In genomic region chrX:151176351-151176750, GRCh38 we compare ENCODE assay signal across 21 cellular contexts. TPM values are rescaled to one million over a fixed set of nuclear protein-coding genes. Genes with fewer than 3 reads are reported as not detected.
DNase-seq lines count a peak whose midpoint lies in the region; ATAC-seq and TF ChIP-seq lines count a peak whose summit lies in the region.
"Had no signal": no experiment of that assay in that cellular context is flagged by ENCODE, and none has a peak within 500 bp of the region (broad histone marks: within the 10 kb centered on the region; RNA-seq: fewer than 3 reads in every experiment).

Gene GPR50 (plus strand): TSS chrX:151176584. CDS start chrX:151176722, 138 bp downstream.

- no peak for ATAC-seq in stimulated activated naive CD8-positive, alpha-beta T cell treated with anti-CD3 and anti-CD28 coated beads, Interleukin-15, Interleukin-2, amounts not matched to agents 100 U/mL and 50 U/mL, for 24 hours
- ATAC-seq in GM18511 (IDR thresholded peaks at IDR 0.05; ENCODE audit: unreplicated experiment) (no peak), HG02970 (IDR thresholded peaks at IDR 0.05; ENCODE audit: low FRiP score, unreplicated experiment) (no peak)
- ATAC-seq: HCT116 had no signal

- CTCF ChIA-PET in HEK293 (lab: Yijun Ruan, JAX), result no interaction called here

- H3K4me1 ChIP-seq in HEK293 (ENCODE audit: control insufficient read depth, insufficient read depth, low read length) (no peaks in the 10 kb centered on the region), hepatocyte (ENCODE audit: insufficient read depth) (no peaks in the 10 kb centered on the region)
- H3K4me1 ChIP-seq: BE2C had no signal

- H3K4me3 ChIP-seq in HEK293 (ENCODE audit: low read depth, low read length) (peak within 1 kb of the TSS; percentile 44), hepatocyte (no peak within 1 kb of the TSS)

- no peak within 1 kb of the TSS for H3K27ac Mint-ChIP-seq in progenitor cell of endocrine pancreas
- H3K27ac Mint-ChIP-seq: activated T-cell treated with anti-CD3 and anti-CD28 coated beads, Interleukin-2, amount 50 U/mL, for 72 hours had no signal

- peaks cover 87% of the 10 kb centered on the region for H3K27me3 Mint-ChIP-seq in progenitor cell of endocrine pancreas

- H3K27ac ChIP-seq in HEK293 (ENCODE audit: extremely low read depth, low read depth, low read length) (no peak within 1 kb of the TSS; the same call in 1 of the 2 replicates), hepatocyte (no peak within 1 kb of the TSS)
- H3K27ac ChIP-seq: HL-60, skin epidermis had no signal

- DNase-seq in NCI-H69 (lab: John Stamatoyannopoulos, UW) (peak; percentile 56), hepatocyte (ENCODE audit: low spot score) (no peak), progenitor cell of endocrine pancreas (ENCODE audit: low spot score, unreplicated experiment) (no peak), GDM1 (lab: John Stamatoyannopoulos, UW) (no peak)
- no peak for DNase-seq in stimulated activated naive CD8-positive, alpha-beta T cell treated with anti-CD3 and anti-CD28 coated beads, Interleukin-15, Interleukin-2, amounts not matched to agents 100 U/mL and 50 U/mL, for 24 hours
- DNase-seq: activated CD4-positive, alpha-beta T cell treated with anti-CD3 and anti-CD28 coated beads for 4 hours; activated T-cell treated with anti-CD3 and anti-CD28 coated beads, Interleukin-2, amount 50 U/mL, for 72 hours; BE2C; erythroblast; head of caudate nucleus; NCI-H187 treated with DMSO at 0.1 percent for 48 hours; nucleus accumbens; SHP77 treated with DMSO at 0.1 percent for 48 hours had no signal

- H3K36me3 ChIP-seq in HEK293 (ENCODE audit: control insufficient read depth in 2 of 2, insufficient read depth in 1 of 2, low read length in 2 of 2) (peaks cover 0 to 18% of the 10 kb centered on the region in 2 experiments; a peak in 1 of 3 replicates), hepatocyte (replicated peaks; ENCODE audit: insufficient read depth, low read depth) (no peaks in the 10 kb centered on the region)
- H3K36me3 ChIP-seq: BE2C had no signal

- no peaks in the 10 kb centered on the region for H3K79me2 ChIP-seq in hepatocyte

- peaks cover 8% of the 10 kb centered on the region for H3K4me1 Mint-ChIP-seq in progenitor cell of endocrine pancreas (ENCODE audit: low read depth)

- POLR2A ChIA-PET in HEK293 (lab: Yijun Ruan, JAX), result interaction anchor here (0.7 kb wide), 1 partner anchor 331 kb away, joined by 7 read pairs; no protein-coding TSS in a partner anchor

- TF ChIP-seq CTCF in HEK293 (tag by site-specific recombination; IDR thresholded peaks at IDR 0.05) (no peak), hepatocyte (IDR thresholded peaks at IDR 0.05; ENCODE audit: poor library complexity) (no peak), progenitor cell of endocrine pancreas (IDR thresholded peaks at IDR 0.05; ENCODE audit: unreplicated experiment) (no peak)

- H3K9me2 ChIP-seq in hepatocyte (replicated peaks; ENCODE audit: insufficient read depth), result no peaks in the 10 kb centered on the region

- H3K9me3 ChIP-seq in HEK293 (ENCODE audit: control insufficient read depth, insufficient read depth, low read depth, low read length) (no peaks in the 10 kb centered on the region), hepatocyte (ENCODE audit: low read depth) (no peaks in the 10 kb centered on the region)
- H3K9me3 ChIP-seq: BE2C had no signal

- no peaks in the 10 kb centered on the region for H3K36me3 Mint-ChIP-seq in progenitor cell of endocrine pancreas (ENCODE audit: insufficient read depth)

- H2AFZ ChIP-seq in hepatocyte, result no peak within 1 kb of the TSS

- H3K4me3 Mint-ChIP-seq in progenitor cell of endocrine pancreas (ENCODE audit: low read depth), result peak within 1 kb of the TSS; percentile 56

- peaks cover 70% of the 10 kb centered on the region for H3K27me3 ChIP-seq in hepatocyte
- H3K27me3 ChIP-seq: BE2C had no signal

- peaks cover 15% of the 10 kb centered on the region for H3K9me3 Mint-ChIP-seq in progenitor cell of endocrine pancreas (ENCODE audit: low read depth)

- 65% methylated on average over 8 of the region's 8 CpGs for WGBS in hepatocyte (ENCODE audit: low lambda C conversion rate, missing lambda C conversion rate)

- H3K4me2 ChIP-seq in hepatocyte, result peak within 1 kb of the TSS; percentile 80

- no peaks in the 10 kb centered on the region for H4K20me1 ChIP-seq in hepatocyte (ENCODE audit: insufficient read depth, poor library complexity, severe bottlenecking)

TF ChIP-seq in HEK293, 187 proteins besides CTCF, POLR2A, EP300 and RAD21:
- TF ChIP-seq ZNF26 (tag by site-specific recombination; IDR thresholded peaks at IDR 0.05) (no peak), ZNF529 (tag by site-specific recombination; IDR thresholded peaks at IDR 0.05; ENCODE audit: insufficient replicate concordance) (no peak), TRIM28 (IDR thresholded peaks at IDR 0.05; ENCODE audit: borderline replicate concordance, low read length) (no peak), ZNF121 (tag by site-specific recombination; IDR thresholded peaks at IDR 0.05) (no peak), GLIS2 (tag by site-specific recombination; IDR thresholded peaks at IDR 0.05) (no peak), ZBTB48 (tag by site-specific recombination; IDR thresholded peaks at IDR 0.05) (no peak), HOXC10 (CRISPR knock-in tag; IDR thresholded peaks at IDR 0.05) (no peak), ZFP3 (tag by site-specific recombination; IDR thresholded peaks at IDR 0.05; ENCODE audit: low read depth) (no peak), ZNF175 (tag by site-specific recombination; IDR thresholded peaks at IDR 0.05) (no peak), ZBTB49 (tag by site-specific recombination; IDR thresholded peaks at IDR 0.05; ENCODE audit: low read depth) (no peak), ZNF768 (tag by site-specific recombination; IDR thresholded peaks at IDR 0.05) (no peak), ZNF133 (tag by site-specific recombination; IDR thresholded peaks at IDR 0.05) (no peak), ZNF350 (tag by site-specific recombination; IDR thresholded peaks at IDR 0.05) (no peak), ZNF19 (tag by site-specific recombination; IDR thresholded peaks at IDR 0.05; ENCODE audit: low read depth) (no peak), ZBTB8A (tag by site-specific recombination; IDR thresholded peaks at IDR 0.05) (no peak), ZSCAN23 (tag by site-specific recombination; IDR thresholded peaks at IDR 0.05) (no peak)

RNA-seq across cellular contexts. Expression of gene GPR50, which starts in this region (rescaled TPM):
- total RNA-seq in hepatocyte (not detected in 2 replicates), progenitor cell of endocrine pancreas (0.29 and 0.64 TPM in 2 replicates)
- 0.07 and 0.39 TPM in 2 replicates for polyA plus RNA-seq in hepatocyte
- total RNA-seq: activated T-cell treated with anti-CD3 and anti-CD28 coated beads, Interleukin-2, amount 50 U/mL, for 72 hours; LHCN-M2; liver had no signal
- polyA plus RNA-seq: liver had no signal
